17 cellular contexts compared by ENCODE assay signal in the genomic region with DNA sequence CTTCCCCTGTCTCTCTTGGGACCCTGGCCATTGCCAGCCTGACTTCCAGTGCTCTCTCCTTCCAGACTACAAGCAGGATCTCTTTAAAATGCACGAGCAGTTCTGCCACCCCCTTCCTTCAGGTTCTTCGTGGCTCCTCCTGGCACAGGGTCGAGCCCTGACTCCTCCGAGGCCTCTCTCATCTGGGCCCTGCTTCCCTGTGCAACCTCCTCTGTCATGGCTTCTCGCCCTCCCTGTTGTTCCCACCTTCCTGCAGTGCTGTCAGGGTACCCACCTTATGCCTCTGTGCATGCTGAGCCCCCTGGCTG. TPM values are rescaled to one million over a fixed set of nuclear protein-coding genes. Genes with fewer than 3 reads are reported as not detected.
DNase-seq lines count a peak whose midpoint lies in the region; ATAC-seq, FAIRE-seq and TF ChIP-seq lines count a peak whose summit lies in the region.
"Had no signal": no experiment of that assay in that cellular context is flagged by ENCODE, and none has a peak within 500 bp of the region (broad histone marks: within the 10 kb centered on the region; RNA-seq: fewer than 3 reads in every experiment).

No MANE protein-coding gene starts in this region.

- H3K4me3 ChIP-seq in IMR-90 (ENCODE audit: insufficient read depth, low read depth, low read length) (no peak overlapping the region), body of pancreas (no peak overlapping the region), pancreas (no peak overlapping the region), stomach (no peak overlapping the region)
- H3K4me3 ChIP-seq: A549, GM23248, HAP-1 had no signal

- FAIRE-seq in pancreas (lab: Jason Lieb, UNC), result no peak
- FAIRE-seq: A549, HepG2 had no signal

- H2BK5ac ChIP-seq in IMR-90 (ENCODE audit: low read depth, low read length, poor library complexity, severe bottlenecking), result no peak overlapping the region

- 0 out of 2 replicates have a peak overlapping the region, but pooled peaks have one; percentile 38 for H2AK5ac ChIP-seq in IMR-90 (ENCODE audit: low read depth, low read length)

- H3K4me2 ChIP-seq in IMR-90 (ENCODE audit: low read depth, low read length), result no peak overlapping the region
- H3K4me2 ChIP-seq: A549 had no signal

- H3K9me3 ChIP-seq in IMR-90 (ENCODE audit: control insufficient read depth, insufficient read depth, low read length), result no peaks in the 10 kb centered on the region
- H3K9me3 ChIP-seq in body of pancreas, result no peaks in the 10 kb centered on the region
- H3K9me3 ChIP-seq in pancreas, result no peaks in the 10 kb centered on the region
- H3K9me3 ChIP-seq in stomach, result no peaks in the 10 kb centered on the region
- H3K9me3 ChIP-seq: A549, HAP-1 had no signal

- H2BK15ac ChIP-seq in IMR-90 (ENCODE audit: low read depth, low read length), result no peak overlapping the region

- H3K23ac ChIP-seq in IMR-90 (ENCODE audit: low read depth, low read length), result no peak overlapping the region

- DNase-seq in IMR-90, result no peak
- no peak for DNase-seq in body of pancreas
- no peak for DNase-seq in pancreas
- peak; percentile 5 for DNase-seq in stomach
- DNase-seq in ecto neural progenitor cell (ENCODE audit: low spot score), result no peak
- no peak for DNase-seq in NCI-H774 (lab: John Stamatoyannopoulos, UW)
- no peak for DNase-seq in globus pallidus (ENCODE audit: low spot score)
- DNase-seq: AML-193; CD4-positive, alpha-beta memory T cell; DMS153; DMS79; GDM1; GM23248 had no signal

- peaks cover 16% of the 10 kb centered on the region for H3K9me1 ChIP-seq in IMR-90 (ENCODE audit: insufficient read depth, low read length)

- TF ChIP-seq EP300 in stomach (IDR thresholded peaks at IDR 0.05), result no peak

- no peak overlapping the region for H3K4ac ChIP-seq in IMR-90 (ENCODE audit: low read depth, low read length)

- no peak for TF ChIP-seq RAD21 in IMR-90 (IDR thresholded peaks at IDR 0.05; ENCODE audit: low read length)

- H4K5ac ChIP-seq in IMR-90 (ENCODE audit: low read depth, low read length), result no peak overlapping the region

- in situ Hi-C loops in IMR-90 (cut with MboI; ENCODE audit: low sequenced_read_pairs), result no loop called here

- POLR2A ChIA-PET in IMR-90 (lab: Charles Lee; ENCODE audit: unreplicated experiment), result no interaction called here

- H4K8ac ChIP-seq in IMR-90 (ENCODE audit: low read depth in 2 of 2, low read length in 2 of 2), result no peak overlapping the region

- H3K18ac ChIP-seq in IMR-90 (ENCODE audit: low read depth, low read length), result no peak overlapping the region

- H3K14ac ChIP-seq in IMR-90 (replicated peaks; ENCODE audit: low read depth, low read length), result no peak overlapping the region

- no peak overlapping the region for H2BK120ac ChIP-seq in IMR-90 (ENCODE audit: low read depth, low read length)

- intact Hi-C loops in IMR-90 (cut with micrococcal nuclease) (no loop called here), body of pancreas (cut with DNase I) (no loop called here), pancreas (cut with DNase I) (no loop called here), stomach (cut with DNase I; ENCODE audit: low total_unique reads) (no loop called here)

- H3K36me3 ChIP-seq in IMR-90 (ENCODE audit: control insufficient read depth, insufficient read depth, low read length) (peaks cover 4% of the 10 kb centered on the region), body of pancreas (replicated peaks in 1 of 2; ENCODE audit: insufficient read depth in 1 of 2, low read depth in 2 of 2) (peaks cover 0 to 5% of the 10 kb centered on the region in 2 donors), pancreas (peaks cover 0 to 2% (median 0%) of the 10 kb centered on the region in 3 donors), stomach (peaks cover 0 to 41% (median 35%) of the 10 kb centered on the region in 4 donors)
- H3K36me3 ChIP-seq: HAP-1 had no signal

- no peak for TF ChIP-seq POLR2A in IMR-90 (IDR thresholded peaks at IDR 0.05; ENCODE audit: low read depth, low read length)
- no peak for TF ChIP-seq POLR2A in body of pancreas (IDR thresholded peaks at IDR 0.05)
- no peak for TF ChIP-seq POLR2A in stomach (IDR thresholded peaks at IDR 0.05)

- TF ChIP-seq CTCF in IMR-90 (conservative IDR thresholded peaks at IDR 0.05; ENCODE audit: low read depth, low read length) (no peak), body of pancreas (IDR thresholded peaks at IDR 0.05) (no peak), pancreas (IDR thresholded peaks at IDR 0.05) (no peak), stomach (IDR thresholded peaks at IDR 0.05) (no peak)

- H3K9ac ChIP-seq in IMR-90 (ENCODE audit: low read depth, low read length), result no peak overlapping the region
- H3K9ac ChIP-seq: GM23248 had no signal

- peaks cover 5% of the 10 kb centered on the region; the same call in 1 of the 2 replicates for H3K4me1 ChIP-seq in IMR-90 (ENCODE audit: control insufficient read depth, insufficient read depth, low read length)
- peaks cover 28% of the 10 kb centered on the region for H3K4me1 ChIP-seq in body of pancreas
- H3K4me1 ChIP-seq in pancreas, result peaks cover 10 to 32% (median 18%) of the 10 kb centered on the region in 3 donors
- H3K4me1 ChIP-seq in stomach, result peaks cover 0 to 23% (median 1%) of the 10 kb centered on the region in 4 donors
- H3K4me1 ChIP-seq: A549 had no signal

- no peaks in the 10 kb centered on the region for H4K20me1 ChIP-seq in IMR-90 (ENCODE audit: insufficient read depth, low read length)

- H4K91ac ChIP-seq in IMR-90 (ENCODE audit: insufficient read depth, low read depth, low read length), result no peak overlapping the region

- no peak overlapping the region for H2BK20ac ChIP-seq in IMR-90 (ENCODE audit: low read depth, low read length)

- 89% methylated on average over 4 of the region's 5 CpGs; no CpG with 5 or more reads in 1 of the 2 experiments for WGBS in IMR-90 (ENCODE audit: extremely low coverage in 2 of 2, insufficient read length in 1 of 2), 2 experiments
- 81 to 85% methylated on average over 5 of the region's 5 CpGs for WGBS in body of pancreas, 2 donors
- 75 to 81% methylated on average over 5 of the region's 5 CpGs for WGBS in pancreas, 2 donors
- 87 to 91% (median 89%) methylated on average over 5 of the region's 5 CpGs for WGBS in stomach, 5 donors

- H3K27ac ChIP-seq in IMR-90 (ENCODE audit: insufficient read depth, low read length) (no peak overlapping the region), body of pancreas (peak overlapping the region; percentile 60 to 83 (median 81)), pancreas (peak overlapping the region; percentile 55 to 82 (median 66)), stomach (peak overlapping the region; percentile 40 to 80 (median 59))
- H3K27ac ChIP-seq: A549, C4-2B, GM23248 had no signal

- CTCF ChIA-PET in IMR-90 (lab: Yijun Ruan, JAX), result no interaction called here

- BruUV-seq in IMR-90 (replicated peaks; lab: Mats Ljungman, UMichigan), result no TSS peak

- ATAC-seq in IMR-90 (ENCODE audit: low read depth), result no peak
- no peak for ATAC-seq in body of pancreas
- ATAC-seq in pancreas, result no peak
- ATAC-seq: A549, HepG2 had no signal

- dilution Hi-C loops in IMR-90 (cut with HindIII; ENCODE audit: low sequenced_read_pairs, unreplicated experiment), result no loop called here

- H2AFZ ChIP-seq in IMR-90 (replicated peaks; ENCODE audit: low read length, poor library complexity), result no peak overlapping the region
- H2AFZ ChIP-seq: GM23248 had no signal

- H3K27me3 ChIP-seq in IMR-90 (ENCODE audit: control insufficient read depth, insufficient read depth, low read length) (no peaks in the 10 kb centered on the region), body of pancreas (no peaks in the 10 kb centered on the region), pancreas (no peaks in the 10 kb centered on the region), stomach (no peaks in the 10 kb centered on the region)

- H2AK9ac ChIP-seq in IMR-90 (replicated peaks; ENCODE audit: low read depth, low read length, poor library complexity), result no peak overlapping the region

- no peaks in the 10 kb centered on the region for H3K79me1 ChIP-seq in IMR-90 (ENCODE audit: low read depth in 1 of 2, low read length in 2 of 2)

- H3K56ac ChIP-seq in IMR-90 (ENCODE audit: extremely low read depth, insufficient read depth, low read length), result no peak overlapping the region

TF ChIP-seq in IMR-90, 13 proteins besides CTCF, POLR2A, EP300 and RAD21 (continues in another document):
- no peak for TF ChIP-seq MAFK (IDR thresholded peaks at IDR 0.05; ENCODE audit: low read depth, low read length)
- no peak for TF ChIP-seq NFE2L2 (IDR thresholded peaks at IDR 0.05; ENCODE audit: low read depth, low read length)
- TF ChIP-seq MXI1 (IDR thresholded peaks at IDR 0.05; ENCODE audit: borderline replicate concordance, low read depth, low read length), result no peak
- TF ChIP-seq BHLHE40 (IDR thresholded peaks at IDR 0.05; ENCODE audit: low read depth, low read length), result no peak
- TF ChIP-seq SMC3 (IDR thresholded peaks at IDR 0.05; ENCODE audit: low read depth, low read length), result no peak
- TF ChIP-seq FOS (IDR thresholded peaks at IDR 0.05; ENCODE audit: low read depth, low read length), result no peak
- TF ChIP-seq, protein P1, sequence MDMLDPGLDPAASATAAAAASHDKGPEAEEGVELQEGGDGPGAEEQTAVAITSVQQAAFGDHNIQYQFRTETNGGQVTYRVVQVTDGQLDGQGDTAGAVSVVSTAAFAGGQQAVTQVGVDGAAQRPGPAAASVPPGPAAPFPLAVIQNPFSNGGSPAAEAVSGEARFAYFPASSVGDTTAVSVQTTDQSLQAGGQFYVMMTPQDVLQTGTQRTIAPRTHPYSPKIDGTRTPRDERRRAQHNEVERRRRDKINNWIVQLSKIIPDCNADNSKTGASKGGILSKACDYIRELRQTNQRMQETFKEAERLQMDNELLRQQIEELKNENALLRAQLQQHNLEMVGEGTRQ (IDR thresholded peaks at IDR 0.05; ENCODE audit: low read depth, low read length), result no peak
- no peak for TF ChIP-seq RFX5 (IDR thresholded peaks at IDR 0.05; ENCODE audit: low read depth, low read length)
- no peak for TF ChIP-seq RCOR1 (IDR thresholded peaks at IDR 0.05; ENCODE audit: insufficient replicate concordance, low read length)
- TF ChIP-seq CEBPB (IDR thresholded peaks at IDR 0.05; ENCODE audit: low read depth, low read length), result no peak

RNA-seq across cellular contexts. Expression of a gene that starts 56.7 kb away (rescaled TPM):
- total RNA-seq in IMR-90 (2012; rRNA removed) (358 and 938 TPM in 2 replicates), body of pancreas (100 to 1,000 TPM; 316 to 425 TPM), pancreas (1,000 to 10,000 TPM in 1 of 6 donors, 100 to 1,000 TPM in 5; 583 to 1,055 (median 904) TPM), stomach (1,000 to 10,000 TPM in 4 of 5 donors, 100 to 1,000 TPM in 1; 272 to 1,474 (median 1,038) TPM)
- polyA plus RNA-seq in IMR-90 (2012; rRNA removed) (2,908 and 2,963 TPM in 2 replicates), pancreas (1,000 to 10,000 TPM; 2,539 to 3,410 TPM), stomach (1,000 to 10,000 TPM; 5,640 to 7,137 (median 6,556) TPM)
- polyA plus RNA-seq in IMR-90 (2012; cell fraction: cytosol; rRNA removed), result 1,196 and 1,893 TPM in 2 replicates
- 150 and 1,238 TPM in 2 replicates for polyA plus RNA-seq in IMR-90 (2012; cell fraction: nucleus; rRNA removed; ENCODE audit: low replicate concordance)
